Comparison of ENCODE assay signal across 8 cellular contexts in the genomic region with DNA sequence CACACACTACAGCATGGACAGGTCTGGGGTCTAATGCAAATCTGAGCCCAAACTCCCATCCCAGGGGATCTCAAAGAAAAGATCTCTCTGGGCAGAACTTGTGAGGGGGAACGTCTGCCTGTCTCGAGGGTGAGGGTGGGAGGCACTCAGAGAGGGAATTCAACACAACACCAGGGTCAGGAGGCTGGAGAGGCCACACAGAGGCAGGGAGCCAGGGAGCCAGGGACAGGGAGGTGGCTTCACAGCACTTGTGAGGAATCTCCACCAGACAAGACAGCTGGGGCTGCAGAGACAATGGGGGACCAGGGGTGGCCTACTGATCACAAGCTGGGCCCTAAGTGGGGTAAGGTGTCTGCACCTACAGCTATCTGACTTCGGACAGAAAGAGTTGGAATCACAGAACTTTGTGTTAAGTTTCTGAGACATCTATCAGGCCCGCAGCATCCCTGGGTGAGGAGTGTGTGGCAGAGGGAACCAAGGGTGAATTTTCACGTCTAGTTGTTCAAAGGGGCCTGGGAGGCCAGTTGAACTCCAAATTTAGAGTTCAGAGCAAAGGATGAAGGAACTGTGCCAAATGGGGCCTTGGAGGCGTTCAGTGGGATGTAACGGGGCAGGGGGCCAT. TPM values are rescaled to one million over a fixed set of nuclear protein-coding genes. Genes with fewer than 3 reads are reported as not detected.
DNase-seq lines count a peak whose midpoint lies in the region; ATAC-seq, FAIRE-seq and TF ChIP-seq lines count a peak whose summit lies in the region.

No MANE protein-coding gene starts in this region.

- in situ Hi-C loops in GM12878 (cut with MboI) (no loop called here), transverse colon (cut with MboI; ENCODE audit: low pct_ligation_motif_present in 1 of 4, low pct_unique_long_range_greater_than_20kb in 1 of 4, low sequenced_read_pairs in 3 of 4) (loop anchor here in 1 of 4 donors (25.0 kb wide), 1 partner anchor 169 kb away; no protein-coding TSS in a partner anchor)

- ATAC-seq in GM12878, result no peak
- no peak for ATAC-seq in lower lobe of right lung

- SMC1A ChIA-PET in GM12878 (lab: Charles Lee; ENCODE audit: uncharacterized antibody, unreplicated experiment), result no interaction called here

- peak overlapping the region; percentile 87 for H3K27ac Mint-ChIP-seq in activated naive CD4-positive, alpha-beta T cell treated with anti-CD3 and anti-CD28 coated beads for 36 hours

- DNase-seq in activated naive CD4-positive, alpha-beta T cell treated with anti-CD3 and anti-CD28 coated beads for 36 hours, result no peak
- no peak for DNase-seq in activated naive CD4-positive, alpha-beta T cell treated with Interleukin-2 at 50 U/mL for 16 hours
- DNase-seq in GM12878 (ENCODE audit: low read depth, low spot score) (no peak), lower lobe of right lung (no peak), transverse colon (no peak), DMS53 treated with DMSO at 0.1 percent for 48 hours (lab: John Stamatoyannopoulos, UW; ENCODE audit: unreplicated experiment) (no peak), globus pallidus (ENCODE audit: low spot score) (no peak)
- DNase-seq in stimulated activated CD8-positive, alpha-beta memory T cell treated with anti-CD3 and anti-CD28 coated beads, Interleukin-4, amount 100 ng/mL, for 48 hours, result no peak

- TF ChIP-seq EP300 in GM12878 (IDR thresholded peaks at IDR 0.05; ENCODE audit: borderline replicate concordance in 1 of 2, control insufficient read depth in 1 of 2, low read depth in 2 of 2, low read length in 2 of 2) (no peak), transverse colon (IDR thresholded peaks at IDR 0.05; ENCODE audit: low read depth) (no peak)

- H3K79me2 ChIP-seq in GM12878 (ENCODE audit: control insufficient read depth, insufficient read depth, low read length), result peaks cover 32% of the 10 kb centered on the region

- no peaks in the 10 kb centered on the region for H3K27me3 Mint-ChIP-seq in activated naive CD4-positive, alpha-beta T cell treated with anti-CD3 and anti-CD28 coated beads for 36 hours (ENCODE audit: low read depth)

- H3K9me3 ChIP-seq in GM12878 (replicated peaks; ENCODE audit: control insufficient read depth, insufficient read depth, low read length), result no peaks in the 10 kb centered on the region; the same call in 2 of the 3 replicates
- H3K9me3 ChIP-seq in lower lobe of right lung, result no peaks in the 10 kb centered on the region
- H3K9me3 ChIP-seq in transverse colon, result no peaks in the 10 kb centered on the region

- H3K9me3 Mint-ChIP-seq in activated naive CD4-positive, alpha-beta T cell treated with anti-CD3 and anti-CD28 coated beads for 36 hours, result no peaks in the 10 kb centered on the region

- H3K4me1 Mint-ChIP-seq in activated naive CD4-positive, alpha-beta T cell treated with anti-CD3 and anti-CD28 coated beads for 36 hours (ENCODE audit: low read depth), result peaks cover 31% of the 10 kb centered on the region

- H3K4me2 ChIP-seq in GM12878 (ENCODE audit: control insufficient read depth, insufficient read depth), result peak overlapping the region; percentile 99

- H3K9ac ChIP-seq in GM12878 (ENCODE audit: control insufficient read depth, insufficient read depth, low read length), result peak overlapping the region; percentile 94

- H3K27ac ChIP-seq in GM12878 (ENCODE audit: control insufficient read depth, insufficient read depth) (peak overlapping the region; percentile 84), lower lobe of right lung (peak overlapping the region; percentile 60), transverse colon (peak overlapping the region; percentile 60 to 81 (median 76))

- H4K20me1 ChIP-seq in GM12878 (ENCODE audit: control insufficient read depth, insufficient read depth), result no peaks in the 10 kb centered on the region

- no peak for TF ChIP-seq POLR2A in GM12878 (IDR thresholded peaks at IDR 0.05; ENCODE audit: low read depth, low read length)
- TF ChIP-seq POLR2A in transverse colon (IDR thresholded peaks at IDR 0.05), result no peak

- H2AFZ ChIP-seq in GM12878 (ENCODE audit: control insufficient read depth, low read depth, low read length), result no peak overlapping the region

- H3K27me3 ChIP-seq in GM12878 (replicated peaks in 1 of 2; ENCODE audit: control insufficient read depth in 2 of 2, insufficient read depth in 2 of 2, low read length in 1 of 2) (no peaks in the 10 kb centered on the region), lower lobe of right lung (ENCODE audit: low read depth) (no peaks in the 10 kb centered on the region), transverse colon (no peaks in the 10 kb centered on the region)

- peak overlapping the region; percentile 97 for H3K4me3 Mint-ChIP-seq in activated naive CD4-positive, alpha-beta T cell treated with anti-CD3 and anti-CD28 coated beads for 36 hours

- peaks cover 21% of the 10 kb centered on the region for H3K36me3 Mint-ChIP-seq in activated naive CD4-positive, alpha-beta T cell treated with anti-CD3 and anti-CD28 coated beads for 36 hours (ENCODE audit: low read depth)

- no peak for FAIRE-seq in GM12878 (lab: Jason Lieb, UNC)

- CTCF ChIA-PET in activated naive CD4-positive, alpha-beta T cell treated with anti-CD3 and anti-CD28 coated beads for 36 hours (lab: Charles Lee), result interaction anchor here (3.2 kb wide), 1 partner anchor 124 kb away, joined by 9 read pairs; no protein-coding TSS in a partner anchor
- CTCF ChIA-PET in GM12878 (lab: Yijun Ruan, JAX), result interaction anchor here (0.7 kb wide), 1 partner anchor 12 kb away, joined by 6 read pairs; a partner anchor contains a TSS

- RAD21 ChIA-PET in GM12878 (lab: Charles Lee; ENCODE audit: unreplicated experiment), result no interaction called here

- TF ChIP-seq CTCF in GM12878 (IDR thresholded peaks at IDR 0.05 in 2 of 3, conservative IDR thresholded peaks at IDR 0.05 in 1 of 3; ENCODE audit: control insufficient read depth in 2 of 3, extremely low read depth in 1 of 3, insufficient read depth in 1 of 3, low read depth in 3 of 3, low read length in 3 of 3) (no peak), lower lobe of right lung (IDR thresholded peaks at IDR 0.05) (no peak), transverse colon (IDR thresholded peaks at IDR 0.05) (no peak)

- POLR2A ChIA-PET in GM12878 (lab: Charles Lee), result interaction anchor here (1.6 kb wide), 1 partner anchor 12 kb away, joined by 3 read pairs; a partner anchor contains a TSS

- BruUV-seq in GM12878 (replicated peaks; lab: Mats Ljungman, UMichigan), result TSS peak; percentile 63

- H3K4me3 ChIP-seq in GM12878 (peak overlapping the region; percentile 98), lower lobe of right lung (peak overlapping the region; percentile 83), transverse colon (peak overlapping the region; percentile 71 to 98 (median 94))

- no peak for TF ChIP-seq RAD21 in GM12878 (IDR thresholded peaks at IDR 0.05; ENCODE audit: insufficient read depth, low read depth, low read length)

- H3K36me3 ChIP-seq in GM12878 (ENCODE audit: control insufficient read depth in 2 of 2, insufficient read depth in 2 of 2, low read length in 1 of 2) (peaks cover 5 to 15% of the 10 kb centered on the region in 2 experiments), lower lobe of right lung (peaks cover 29% of the 10 kb centered on the region), transverse colon (peaks cover 0 to 9% (median 4%) of the 10 kb centered on the region in 4 donors)

- intact Hi-C loops in activated naive CD4-positive, alpha-beta T cell treated with anti-CD3 and anti-CD28 coated beads for 36 hours (cut with micrococcal nuclease), result loop anchor here (1.0 to 5.0 kb wide), 5 partner anchors 12 to 126 kb away; a partner anchor contains a TSS
- intact Hi-C loops in GM12878 (cut with micrococcal nuclease; ENCODE audit: unreplicated experiment), result loop anchor here (2.0 to 5.0 kb wide), 2 partner anchors 13 to 126 kb away; a partner anchor contains a TSS
- intact Hi-C loops in lower lobe of right lung (cut with DNase I), result no loop called here
- intact Hi-C loops in transverse colon (cut with DNase I; ENCODE audit: low total_unique reads), result no loop called here

- H3K4me1 ChIP-seq in GM12878 (ENCODE audit: control insufficient read depth, insufficient read depth, low read length), result peaks cover 10% of the 10 kb centered on the region
- H3K4me1 ChIP-seq in lower lobe of right lung, result peaks cover 38% of the 10 kb centered on the region
- peaks cover 16 to 30% (median 24%) of the 10 kb centered on the region in 4 donors for H3K4me1 ChIP-seq in transverse colon

- WGBS in GM12878 (ENCODE audit: insufficient coverage, insufficient replicate concordance, low lambda C conversion rate, missing lambda C conversion rate), result 0% methylated on average over 7 of the region's 7 CpGs
- WGBS in transverse colon (ENCODE audit: low coverage in 1 of 2), 2 donors, result 18 to 20% methylated on average over 2 to 7 of the region's 7 CpGs

RNA-seq across cellular contexts. Expression of a gene that starts 12.7 kb away (rescaled TPM):
- total RNA-seq in activated naive CD4-positive, alpha-beta T cell treated with anti-CD3 and anti-CD28 coated beads for 36 hours, result 100 to 1,000 TPM; 127 to 140 TPM
- total RNA-seq in GM12878 (2013; cell fraction: nucleolus; rRNA removed), result 224 and 248 TPM in 2 replicates
- total RNA-seq in GM12878 (2014; rRNA removed) (59.8 and 64.3 TPM in 2 replicates), GM12878 (2014; rRNA removed; fragmentation: Illumina TruSeq; extraction: Trizol) (36.7 and 39.4 TPM in 2 replicates), GM12878 (2021) (60.3 and 60.5 TPM in 2 replicates), lower lobe of right lung (94.2 TPM), transverse colon (100 to 1,000 TPM; 112 to 329 (median 172) TPM)
- 36.9 TPM for polyA plus RNA-seq in GM12878 (2011; ENCODE audit: low read depth)
- polyA plus RNA-seq in GM12878 (2011; rRNA removed) (29.6 and 42.3 TPM in 2 replicates), GM12878 (2014; fragmentation: Illumina TruSeq; extraction: Trizol) (35.1 and 47.3 TPM in 2 replicates), GM12878 (2014; fragmentation: Nextera tagmentation; extraction: Ambion mirVana) (1 to 10 TPM in 1 of 2 experiments, under 1 TPM in 1; 0.66 to 3.8 TPM), GM12878 (2014; rRNA removed) (63.6 and 67.0 TPM in 2 replicates), GM12878 (2016; fragmentation: Nextera tagmentation; extraction: Ambion mirVana) (10 to 100 TPM; 25.8 to 40.6 TPM)
- polyA plus RNA-seq in GM12878 (2011; cell fraction: cytosol; rRNA removed), result 31.0 and 36.5 TPM in 2 replicates
- 443 and 591 TPM in 2 replicates for polyA plus RNA-seq in GM12878 (2011; cell fraction: nucleus; rRNA removed)
- 40.3 and 43.0 TPM in 2 replicates for polyA plus RNA-seq in GM12878 (2012)
- 57.6 and 57.9 TPM in 2 replicates for polyA minus RNA-seq in GM12878 (2011; rRNA and poly(A)+ RNA removed)
- polyA minus RNA-seq in GM12878 (2011; cell fraction: cytosol; rRNA and poly(A)+ RNA removed), result 15.5 and 16.3 TPM in 2 replicates
- 60.4 and 102 TPM in 2 replicates for polyA minus RNA-seq in GM12878 (2011; cell fraction: nucleus; rRNA and poly(A)+ RNA removed)

RNA-seq across cellular contexts. Expression of a gene that starts 18.2 kb away (rescaled TPM):
- 10 to 100 TPM; 16.5 to 16.7 TPM for total RNA-seq in activated naive CD4-positive, alpha-beta T cell treated with anti-CD3 and anti-CD28 coated beads for 36 hours
- total RNA-seq in GM12878 (2013; cell fraction: nucleolus; rRNA removed), result 17.9 and 18.0 TPM in 2 replicates
- total RNA-seq in GM12878 (2014; rRNA removed) (4.6 and 4.9 TPM in 2 replicates), GM12878 (2014; rRNA removed; fragmentation: Illumina TruSeq; extraction: Trizol) (2.6 and 2.9 TPM in 2 replicates), GM12878 (2021) (23.5 and 26.7 TPM in 2 replicates), lower lobe of right lung (25.2 TPM), transverse colon (10 to 100 TPM; 31.0 to 63.6 (median 42.0) TPM)
- polyA plus RNA-seq in GM12878 (2011; ENCODE audit: low read depth), result 2.2 TPM
- polyA plus RNA-seq in GM12878 (2011; rRNA removed) (1.4 and 2.4 TPM in 2 replicates), GM12878 (2014; fragmentation: Illumina TruSeq; extraction: Trizol) (1.4 and 4.5 TPM in 2 replicates), GM12878 (2014; fragmentation: Nextera tagmentation; extraction: Ambion mirVana) (under 1 TPM; 0.10 to 0.18 TPM), GM12878 (2014; rRNA removed) (19.8 and 24.9 TPM in 2 replicates), GM12878 (2016; fragmentation: Nextera tagmentation; extraction: Ambion mirVana) (1 to 10 TPM; 2.0 to 2.6 TPM)
- polyA plus RNA-seq in GM12878 (2011; cell fraction: cytosol; rRNA removed), result 3.8 and 6.1 TPM in 2 replicates
- polyA plus RNA-seq in GM12878 (2011; cell fraction: nucleus; rRNA removed), result 20.9 and 28.8 TPM in 2 replicates
- polyA plus RNA-seq in GM12878 (2012), result 9.9 and 13.9 TPM in 2 replicates
- polyA minus RNA-seq in GM12878 (2011; rRNA and poly(A)+ RNA removed), result 1.1 and 3.7 TPM in 2 replicates
- 3.6 and 4.6 TPM in 2 replicates for polyA minus RNA-seq in GM12878 (2011; cell fraction: cytosol; rRNA and poly(A)+ RNA removed)
- 3.5 and 10.1 TPM in 2 replicates for polyA minus RNA-seq in GM12878 (2011; cell fraction: nucleus; rRNA and poly(A)+ RNA removed)

RNA-seq across cellular contexts. Expression of a gene that starts 32.8 kb away (rescaled TPM):
- 10 to 100 TPM; 63.2 to 66.2 TPM for total RNA-seq in activated naive CD4-positive, alpha-beta T cell treated with anti-CD3 and anti-CD28 coated beads for 36 hours
- total RNA-seq in GM12878 (2013; cell fraction: nucleolus; rRNA removed), result 25.7 and 51.6 TPM in 2 replicates
- 35.0 and 48.9 TPM in 2 replicates for total RNA-seq in GM12878 (2014; rRNA removed)
- total RNA-seq in GM12878 (2014; rRNA removed; fragmentation: Illumina TruSeq; extraction: Trizol), result 17.7 and 19.8 TPM in 2 replicates
- total RNA-seq in GM12878 (2021), result 78.5 and 81.3 TPM in 2 replicates
- polyA plus RNA-seq in GM12878 (2011; ENCODE audit: low read depth), result 14.5 TPM
- 14.8 and 25.3 TPM in 2 replicates for polyA plus RNA-seq in GM12878 (2011; rRNA removed)
- polyA plus RNA-seq in GM12878 (2011; cell fraction: cytosol; rRNA removed), result 24.2 and 34.9 TPM in 2 replicates
- 162 and 199 TPM in 2 replicates for polyA plus RNA-seq in GM12878 (2011; cell fraction: nucleus; rRNA removed)
- polyA plus RNA-seq in GM12878 (2012), result 46.0 and 47.3 TPM in 2 replicates
- polyA plus RNA-seq in GM12878 (2014; fragmentation: Illumina TruSeq; extraction: Trizol), result 6.6 and 21.1 TPM in 2 replicates
- polyA plus RNA-seq in GM12878 (2014; fragmentation: Nextera tagmentation; extraction: Ambion mirVana), result 1 to 10 TPM; 1.7 to 9.4 TPM
- polyA plus RNA-seq in GM12878 (2014; rRNA removed), result 46.9 and 58.2 TPM in 2 replicates
- polyA plus RNA-seq in GM12878 (2016; fragmentation: Nextera tagmentation; extraction: Ambion mirVana), result 10 to 100 TPM in 1 of 2 experiments, 1 to 10 TPM in 1; 6.7 to 42.3 TPM
- polyA minus RNA-seq in GM12878 (2011; rRNA and poly(A)+ RNA removed), result 30.4 and 38.9 TPM in 2 replicates
- polyA minus RNA-seq in GM12878 (2011; cell fraction: cytosol; rRNA and poly(A)+ RNA removed), result 16.8 and 18.5 TPM in 2 replicates
- 21.5 and 29.1 TPM in 2 replicates for polyA minus RNA-seq in GM12878 (2011; cell fraction: nucleus; rRNA and poly(A)+ RNA removed)
- total RNA-seq in lower lobe of right lung, result 15.0 TPM
- total RNA-seq in transverse colon, result 100 to 1,000 TPM in 1 of 4 donors, 10 to 100 TPM in 1, 1 to 10 TPM in 2; 1.9 to 117 (median 15.3) TPM

RNA-seq across cellular contexts. Expression of a gene that starts 47.8 kb away (rescaled TPM):
- under 1 TPM; 0.07 TPM for total RNA-seq in activated naive CD4-positive, alpha-beta T cell treated with anti-CD3 and anti-CD28 coated beads for 36 hours
- 0.17 and 0.20 TPM in 2 replicates for total RNA-seq in GM12878 (2013; cell fraction: nucleolus; rRNA removed)
- 0.40 and 0.44 TPM in 2 replicates for total RNA-seq in GM12878 (2014; rRNA removed)
- total RNA-seq in GM12878 (2014; rRNA removed; fragmentation: Illumina TruSeq; extraction: Trizol), result not detected in 2 replicates
- 0.26 and 0.37 TPM in 2 replicates for total RNA-seq in GM12878 (2021)
- not detected for polyA plus RNA-seq in GM12878 (2011; ENCODE audit: low read depth)
- 0.09 and 0.48 TPM in 2 replicates for polyA plus RNA-seq in GM12878 (2011; rRNA removed)
- 0.27 and 0.37 TPM in 2 replicates for polyA plus RNA-seq in GM12878 (2011; cell fraction: cytosol; rRNA removed)
- polyA plus RNA-seq in GM12878 (2011; cell fraction: nucleus; rRNA removed), result 0.21 and 0.26 TPM in 2 replicates
- polyA plus RNA-seq in GM12878 (2012), result not detected in 2 replicates
- not detected in 2 replicates for polyA plus RNA-seq in GM12878 (2014; fragmentation: Illumina TruSeq; extraction: Trizol)
- polyA plus RNA-seq in GM12878 (2014; fragmentation: Nextera tagmentation; extraction: Ambion mirVana), result not detected
- polyA plus RNA-seq in GM12878 (2014; rRNA removed), result 0.15 and 0.60 TPM in 2 replicates
- under 1 TPM in 1 of 2 experiments, not detected in 1; 0.16 TPM for polyA plus RNA-seq in GM12878 (2016; fragmentation: Nextera tagmentation; extraction: Ambion mirVana)
- 0.59 and 1.4 TPM in 2 replicates for polyA minus RNA-seq in GM12878 (2011; rRNA and poly(A)+ RNA removed)
- not detected in 2 replicates for polyA minus RNA-seq in GM12878 (2011; cell fraction: cytosol; rRNA and poly(A)+ RNA removed)
- 0.12 and 0.29 TPM in 2 replicates for polyA minus RNA-seq in GM12878 (2011; cell fraction: nucleus; rRNA and poly(A)+ RNA removed)
- not detected for total RNA-seq in lower lobe of right lung
- total RNA-seq in transverse colon, result not detected

RNA-seq across cellular contexts. Expression of a gene that starts 51.9 kb away (rescaled TPM):
- 10 to 100 TPM; 27.1 to 30.3 TPM for total RNA-seq in activated naive CD4-positive, alpha-beta T cell treated with anti-CD3 and anti-CD28 coated beads for 36 hours
- total RNA-seq in GM12878 (2013; cell fraction: nucleolus; rRNA removed), result 26.9 and 28.2 TPM in 2 replicates
- total RNA-seq in GM12878 (2014; rRNA removed) (23.7 and 24.5 TPM in 2 replicates), GM12878 (2014; rRNA removed; fragmentation: Illumina TruSeq; extraction: Trizol) (13.2 and 13.7 TPM in 2 replicates), GM12878 (2021) (51.1 and 57.7 TPM in 2 replicates), lower lobe of right lung (37.2 TPM), transverse colon (10 to 100 TPM; 21.6 to 75.2 (median 47.5) TPM)
- 10.9 TPM for polyA plus RNA-seq in GM12878 (2011; ENCODE audit: low read depth)
- polyA plus RNA-seq in GM12878 (2011; rRNA removed) (14.0 and 17.6 TPM in 2 replicates), GM12878 (2014; fragmentation: Illumina TruSeq; extraction: Trizol) (13.5 and 14.2 TPM in 2 replicates), GM12878 (2014; fragmentation: Nextera tagmentation; extraction: Ambion mirVana) (1 to 10 TPM; 5.3 to 5.5 TPM), GM12878 (2014; rRNA removed) (25.7 and 34.8 TPM in 2 replicates), GM12878 (2016; fragmentation: Nextera tagmentation; extraction: Ambion mirVana) (10 to 100 TPM; 26.3 to 27.8 TPM)
- 13.1 and 17.0 TPM in 2 replicates for polyA plus RNA-seq in GM12878 (2011; cell fraction: cytosol; rRNA removed)
- 44.7 and 58.8 TPM in 2 replicates for polyA plus RNA-seq in GM12878 (2011; cell fraction: nucleus; rRNA removed)
- polyA plus RNA-seq in GM12878 (2012), result 15.5 and 20.8 TPM in 2 replicates
- polyA minus RNA-seq in GM12878 (2011; rRNA and poly(A)+ RNA removed), result 8.9 and 10.5 TPM in 2 replicates
- polyA minus RNA-seq in GM12878 (2011; cell fraction: cytosol; rRNA and poly(A)+ RNA removed), result 14.3 and 14.4 TPM in 2 replicates
- 5.0 and 14.5 TPM in 2 replicates for polyA minus RNA-seq in GM12878 (2011; cell fraction: nucleus; rRNA and poly(A)+ RNA removed)

Comparison
In these comparisons a context has a peak if more than half of its experiments do, and no peak if none do; other contexts are left out.
1. intact Hi-C loops: an anchor here in activated naive CD4-positive, alpha-beta T cell treated with anti-CD3 and anti-CD28 coated beads for 36 hours (1.0 to 5.0 kb wide) and GM12878 (2.0 to 5.0 kb wide); none called in lower lobe of right lung and transverse colon.